ENCODE assay signal across 14 cellular contexts in the genomic region with DNA sequence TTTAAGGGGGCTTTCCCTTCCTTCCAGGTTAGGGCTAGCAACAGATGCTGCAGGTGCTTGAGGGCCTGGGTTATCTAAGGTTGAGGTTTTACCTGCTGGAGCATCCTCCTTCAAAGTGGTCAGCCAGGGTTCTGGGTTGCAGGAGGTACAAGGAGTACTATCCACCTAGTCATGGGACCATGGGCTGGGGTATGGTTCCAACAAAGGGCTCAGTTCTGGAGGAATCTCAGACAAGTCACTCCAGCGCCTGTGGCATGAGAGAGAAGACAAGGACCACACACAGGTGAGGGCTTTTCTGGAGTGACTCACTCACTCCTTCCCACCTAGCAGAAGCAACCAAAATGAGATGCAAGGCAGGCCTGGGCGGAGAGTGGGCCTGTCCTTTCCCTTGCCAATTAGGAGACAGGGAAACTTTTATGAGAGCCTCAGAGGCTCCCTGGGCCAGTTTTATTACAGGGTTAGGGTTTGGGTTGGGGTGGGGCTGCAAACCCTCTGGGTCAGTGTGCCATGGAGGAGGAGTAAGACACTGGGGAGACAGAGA. TPM values are rescaled to one million over a fixed set of nuclear protein-coding genes. Genes with fewer than 3 reads are reported as not detected.
DNase-seq lines count a peak whose midpoint lies in the region; ATAC-seq, FAIRE-seq and TF ChIP-seq lines count a peak whose summit lies in the region.
"Had no signal": no experiment of that assay in that cellular context is flagged by ENCODE, and none has a peak within 500 bp of the region (broad histone marks: within the 10 kb centered on the region; RNA-seq: fewer than 3 reads in every experiment).

No MANE protein-coding gene starts in this region.

- H3K27ac Mint-ChIP-seq in neural progenitor cell: peak overlapping the region; percentile 46

- peaks cover 66% of the 10 kb centered on the region for H3K36me3 ChIP-seq in RWPE2 (ENCODE audit: low read depth)
- peaks cover 10% of the 10 kb centered on the region for H3K36me3 ChIP-seq in bronchial epithelial cell (ENCODE audit: control insufficient read depth, insufficient read depth, low read length)
- no peaks in the 10 kb centered on the region for H3K36me3 ChIP-seq in neural progenitor cell
- H3K36me3 ChIP-seq in A673 (ENCODE audit: insufficient read depth, low read length, poor library complexity, severe bottlenecking): peaks cover 11% of the 10 kb centered on the region

- BruUV-seq in A673 (replicated peaks; lab: Mats Ljungman, UMichigan): no TSS peak

- intact Hi-C loops in A673 (cut with micrococcal nuclease; ENCODE audit: unreplicated experiment): no loop called here

- POLR2A ChIA-PET in A673 (lab: Charles Lee; ENCODE audit: low non-redundant PET): no interaction called here

- no peak for ATAC-seq in activated T-cell treated with anti-CD3 and anti-CD28 coated beads, Interleukin-2, amount 50 U/mL, for 4 hours
- ATAC-seq in RWPE2 (ENCODE audit: low read depth): no peak

- H3K9ac ChIP-seq in neural progenitor cell: no peak overlapping the region

- H3F3A ChIP-seq in neural progenitor cell (ENCODE audit: low read depth): peaks cover 34% of the 10 kb centered on the region

- peaks cover 17% of the 10 kb centered on the region for H3K4me1 Mint-ChIP-seq in activated T-cell treated with anti-CD3 and anti-CD28 coated beads, Interleukin-2, amount 50 U/mL, for 4 hours (ENCODE audit: low read depth)
- H3K4me1 Mint-ChIP-seq in neural progenitor cell: peaks cover 10% of the 10 kb centered on the region

- FAIRE-seq in bronchial epithelial cell (lab: Jason Lieb, UNC): no peak

- H3K4me3 ChIP-seq in RWPE2 (ENCODE audit: severe bottlenecking) (no peak overlapping the region), bronchial epithelial cell (ENCODE audit: low read depth, low read length) (no peak overlapping the region), neural progenitor cell (no peak overlapping the region), A673 (ENCODE audit: low read depth, low read length, poor library complexity, severe bottlenecking) (no peak overlapping the region)
- H3K4me3 ChIP-seq: ascending aorta had no signal

- peak overlapping the region; percentile 66 for H3K4me3 Mint-ChIP-seq in activated T-cell treated with anti-CD3 and anti-CD28 coated beads, Interleukin-2, amount 50 U/mL, for 4 hours
- peak overlapping the region; percentile 63 for H3K4me3 Mint-ChIP-seq in neural progenitor cell

- H3K27me3 Mint-ChIP-seq in activated T-cell treated with anti-CD3 and anti-CD28 coated beads, Interleukin-2, amount 50 U/mL, for 4 hours (ENCODE audit: low read depth): no peaks in the 10 kb centered on the region
- peaks cover 2% of the 10 kb centered on the region for H3K27me3 Mint-ChIP-seq in neural progenitor cell (ENCODE audit: insufficient read depth, low read depth)

- peaks cover 47% of the 10 kb centered on the region for H3K79me2 ChIP-seq in neural progenitor cell (ENCODE audit: low read depth)

- TF ChIP-seq CTCF in RWPE2 (IDR thresholded peaks at IDR 0.05; ENCODE audit: poor library complexity, severe bottlenecking): no peak
- no peak for TF ChIP-seq CTCF in bronchial epithelial cell (IDR thresholded peaks at IDR 0.05; ENCODE audit: insufficient read depth, low read length, severe bottlenecking)
- no peak for TF ChIP-seq CTCF in neural progenitor cell (IDR thresholded peaks at IDR 0.05)
- TF ChIP-seq CTCF in A673 (conservative IDR thresholded peaks at IDR 0.05; ENCODE audit: low read depth, low read length): no peak

- no peaks in the 10 kb centered on the region for H3K9me3 Mint-ChIP-seq in activated T-cell treated with anti-CD3 and anti-CD28 coated beads, Interleukin-2, amount 50 U/mL, for 4 hours
- no peaks in the 10 kb centered on the region for H3K9me3 Mint-ChIP-seq in neural progenitor cell

- no peaks in the 10 kb centered on the region for H3K27me3 ChIP-seq in RWPE2 (ENCODE audit: insufficient read depth, poor library complexity, severe bottlenecking)
- no peaks in the 10 kb centered on the region for H3K27me3 ChIP-seq in bronchial epithelial cell (ENCODE audit: control insufficient read depth, insufficient read depth, low read length)
- no peaks in the 10 kb centered on the region for H3K27me3 ChIP-seq in neural progenitor cell
- no peaks in the 10 kb centered on the region for H3K27me3 ChIP-seq in A673 (replicated peaks; ENCODE audit: insufficient read depth, low read depth, low read length, poor library complexity)
- H3K27me3 ChIP-seq: ascending aorta had no signal

- H3K27ac ChIP-seq in RWPE2 (ENCODE audit: poor library complexity, severe bottlenecking) (peak overlapping the region; percentile 90), neural progenitor cell (no peak overlapping the region), A673 (ENCODE audit: low read depth, low read length, poor library complexity, severe bottlenecking) (no peak overlapping the region)
- H3K27ac ChIP-seq: ascending aorta had no signal

- DNase-seq in activated T-cell treated with anti-CD3 and anti-CD28 coated beads, Interleukin-2, amount 50 U/mL, for 4 hours: no peak
- no peak for DNase-seq in activated T-cell treated with anti-CD3 and anti-CD28 coated beads, Interleukin-2, amount 50 U/mL, for 1 hour
- no peak for DNase-seq in RWPE2 (ENCODE audit: low spot score)
- DNase-seq in bronchial epithelial cell (ENCODE audit: low read depth): peak; percentile 68
- no peak for DNase-seq in neural progenitor cell (ENCODE audit: low spot score)
- no peak for DNase-seq in A673 (ENCODE audit: low spot score)
- DNase-seq in cerebellar cortex (ENCODE audit: low spot score): no peak
- no peak for DNase-seq in NCI-H1048 (lab: John Stamatoyannopoulos, UW)
- DNase-seq: DMS53, NCI-H2029 treated with DMSO at 0.1 percent for 48 hours, NCI-H526, occipital lobe, T1000 had no signal

- peaks cover 5% of the 10 kb centered on the region for H3K4me1 ChIP-seq in RWPE2 (ENCODE audit: insufficient read depth, poor library complexity, severe bottlenecking)
- H3K4me1 ChIP-seq in neural progenitor cell: peaks cover 11% of the 10 kb centered on the region
- H3K4me1 ChIP-seq in A673 (ENCODE audit: insufficient read depth, low read length, poor library complexity, severe bottlenecking): peaks cover 4% of the 10 kb centered on the region
- H3K4me1 ChIP-seq: ascending aorta had no signal

- H3K9me3 ChIP-seq in RWPE2 (ENCODE audit: severe bottlenecking) (no peaks in the 10 kb centered on the region), neural progenitor cell (ENCODE audit: low read depth) (no peaks in the 10 kb centered on the region), A673 (ENCODE audit: low read depth, low read length, poor library complexity, severe bottlenecking) (no peaks in the 10 kb centered on the region)
- H3K9me3 ChIP-seq: ascending aorta had no signal

- H3K36me3 Mint-ChIP-seq in activated T-cell treated with anti-CD3 and anti-CD28 coated beads, Interleukin-2, amount 50 U/mL, for 4 hours (ENCODE audit: insufficient read depth): peaks cover 34% of the 10 kb centered on the region
- peaks cover 23% of the 10 kb centered on the region for H3K36me3 Mint-ChIP-seq in neural progenitor cell

- H3K4me2 ChIP-seq in neural progenitor cell: no peak overlapping the region

- peaks cover 4% of the 10 kb centered on the region for H4K20me1 ChIP-seq in neural progenitor cell (ENCODE audit: low read depth)

- no peak overlapping the region for H2AFZ ChIP-seq in neural progenitor cell (replicated peaks)

- CTCF ChIA-PET in A673 (lab: Charles Lee): no interaction called here

RNA-seq across cellular contexts. Expression of gene MYO19, which starts 2.2 kb away (rescaled TPM):
- total RNA-seq in activated T-cell treated with anti-CD3 and anti-CD28 coated beads, Interleukin-2, amount 50 U/mL, for 4 hours: 100 to 1,000 TPM; 138 to 153 (median 151) TPM
- total RNA-seq in bronchial epithelial cell (73.5 TPM in 2 replicates), neural progenitor cell (ENCODE audit: low replicate concordance) (72.4 and 101 TPM in 2 replicates), A673 (2021) (53.0 and 61.1 TPM in 2 replicates)

RNA-seq across cellular contexts. Expression of gene PIGW, which starts 2.3 kb away (rescaled TPM):
- total RNA-seq in activated T-cell treated with anti-CD3 and anti-CD28 coated beads, Interleukin-2, amount 50 U/mL, for 4 hours: 10 to 100 TPM; 34.7 to 45.9 (median 38.0) TPM
- total RNA-seq in bronchial epithelial cell (7.2 and 9.2 TPM in 2 replicates), neural progenitor cell (ENCODE audit: low replicate concordance) (7.0 and 10.2 TPM in 2 replicates), A673 (2021) (9.4 and 10.3 TPM in 2 replicates)

RNA-seq across cellular contexts. Expression of gene GGNBP2, which starts 12.2 kb away (rescaled TPM):
- 10 to 100 TPM; 49.7 to 59.0 (median 51.5) TPM for total RNA-seq in activated T-cell treated with anti-CD3 and anti-CD28 coated beads, Interleukin-2, amount 50 U/mL, for 4 hours
- total RNA-seq in bronchial epithelial cell (92.6 and 94.3 TPM in 2 replicates), neural progenitor cell (ENCODE audit: low replicate concordance) (44.4 and 79.5 TPM in 2 replicates), A673 (2021) (45.9 and 50.4 TPM in 2 replicates)

RNA-seq across cellular contexts. Expression of gene ZNHIT3, which starts 46.0 kb away (rescaled TPM):
- total RNA-seq in activated T-cell treated with anti-CD3 and anti-CD28 coated beads, Interleukin-2, amount 50 U/mL, for 4 hours: 10 to 100 TPM; 46.7 to 59.0 (median 50.8) TPM
- total RNA-seq in bronchial epithelial cell (30.6 and 33.7 TPM in 2 replicates), neural progenitor cell (ENCODE audit: low replicate concordance) (68.4 and 83.5 TPM in 2 replicates), A673 (2021) (30.4 and 35.2 TPM in 2 replicates)

RNA-seq across cellular contexts. Expression of gene DHRS11, which starts 59.2 kb away (rescaled TPM):
- 10 to 100 TPM; 11.6 to 13.0 (median 12.0) TPM for total RNA-seq in activated T-cell treated with anti-CD3 and anti-CD28 coated beads, Interleukin-2, amount 50 U/mL, for 4 hours
- total RNA-seq in bronchial epithelial cell (7.9 and 14.8 TPM in 2 replicates), neural progenitor cell (ENCODE audit: low replicate concordance) (14.4 and 27.3 TPM in 2 replicates), A673 (2021) (5.3 and 8.1 TPM in 2 replicates)
